In genomic region chr2:216014986-216015385, GRCh38 we compare ENCODE assay signal across 18 cellular contexts. TPM values are rescaled to one million over a fixed set of nuclear protein-coding genes. Genes with fewer than 3 reads are reported as not detected.
DNase-seq lines count a peak whose midpoint lies in the region; ATAC-seq, FAIRE-seq and TF ChIP-seq lines count a peak whose summit lies in the region.
"Had no signal": no experiment of that assay in that cellular context is flagged by ENCODE, and none has a peak within 500 bp of the region (broad histone marks: within the 10 kb centered on the region; RNA-seq: fewer than 3 reads in every experiment).

No MANE protein-coding gene starts in this region.

- H3K36me3 ChIP-seq in stomach, result no peaks in the 10 kb centered on the region
- H3K36me3 ChIP-seq: BE2C, lower lobe of right lung, prostate gland, transverse colon had no signal

- H3K27ac Mint-ChIP-seq in T-helper 2 cell treated with Interferon-gamma antibody and Interleukin-4, amounts not matched to agents 5 μg/mL and 100 μg/mL, for 36 hours, result peak overlapping the region; percentile 84
- H3K27ac Mint-ChIP-seq in activated T-helper 2 cell treated with anti-CD3 and anti-CD28 coated beads, Interferon-gamma antibody, Interleukin-2, Interleukin-4, amounts not matched to agents 10 μg/mL and 5 μg/mL and 100 μg/mL, durations not matched to agents 14 hours and 24 hours and 36 hours, result peak overlapping the region; percentile 64
- peak overlapping the region; percentile 75 to 86 for H3K27ac Mint-ChIP-seq in natural killer cell treated with Interleukin-12 subunit alpha and Interleukin-12 subunit beta and Interleukin-15 and Interleukin-18, amount 100 ng/mL, for 72 hours

- TF ChIP-seq EP300 in stomach (IDR thresholded peaks at IDR 0.05), result no peak

- no peaks in the 10 kb centered on the region for H3K9me3 ChIP-seq in stomach
- H3K9me3 ChIP-seq: BE2C, lower lobe of right lung, prostate gland, SK-N-SH, transverse colon had no signal

- no peaks in the 10 kb centered on the region for H3K27me3 ChIP-seq in stomach
- H3K27me3 ChIP-seq: BE2C, transverse colon had no signal

- no peak overlapping the region for H3K4me3 ChIP-seq in stomach
- H3K4me3 ChIP-seq: lower lobe of right lung, prostate gland, transverse colon had no signal

- peaks cover 0 to 23% (median 11%) of the 10 kb centered on the region in 4 donors for H3K4me1 ChIP-seq in stomach
- H3K4me1 ChIP-seq: prostate gland had no signal

- H3K4me1 Mint-ChIP-seq in T-helper 2 cell treated with Interferon-gamma antibody and Interleukin-4, amounts not matched to agents 5 μg/mL and 100 μg/mL, for 36 hours (ENCODE audit: low read depth), result peaks cover 51% of the 10 kb centered on the region
- peaks cover 50% of the 10 kb centered on the region for H3K4me1 Mint-ChIP-seq in activated T-helper 2 cell treated with anti-CD3 and anti-CD28 coated beads, Interferon-gamma antibody, Interleukin-2, Interleukin-4, amounts not matched to agents 10 μg/mL and 5 μg/mL and 100 μg/mL, durations not matched to agents 14 hours and 24 hours and 36 hours (ENCODE audit: low read depth)
- peaks cover 30 to 56% of the 10 kb centered on the region in 2 donors for H3K4me1 Mint-ChIP-seq in natural killer cell treated with Interleukin-12 subunit alpha and Interleukin-12 subunit beta and Interleukin-15 and Interleukin-18, amount 100 ng/mL, for 72 hours (ENCODE audit: low read depth in 2 of 2)

- ATAC-seq in natural killer cell treated with Interleukin-12 subunit alpha and Interleukin-12 subunit beta and Interleukin-15 and Interleukin-18, amount 100 ng/mL, for 72 hours, result no peak
- ATAC-seq in HG03442 (IDR thresholded peaks at IDR 0.05; ENCODE audit: unreplicated experiment), result no peak
- ATAC-seq: lower lobe of right lung had no signal

- DNase-seq in T-helper 2 cell treated with Interferon-gamma antibody and Interleukin-4, amounts not matched to agents 5 μg/mL and 100 μg/mL, for 36 hours (ENCODE audit: low spot score), result no peak
- DNase-seq in T-helper 2 cell (no peak), HTR-8/SVneo (ENCODE audit: insufficient read length, low spot score) (no peak), posterior vena cava (ENCODE audit: low spot score) (no peak), stomach (no peak)
- no peak for DNase-seq in activated T-helper 2 cell treated with anti-CD3 and anti-CD28 coated beads, Interferon-gamma antibody, Interleukin-2, Interleukin-4, amounts not matched to agents 10 μg/mL and 5 μg/mL and 100 μg/mL, durations not matched to agents 14 hours and 24 hours and 36 hours (ENCODE audit: low spot score)
- DNase-seq in natural killer cell treated with Interleukin-12 subunit alpha and Interleukin-12 subunit beta and Interleukin-15 and Interleukin-18, amount 100 ng/mL, for 72 hours (ENCODE audit: low spot score), result no peak
- DNase-seq: 8988T; activated effector memory CD4-positive, alpha-beta T cell treated with anti-CD3 and anti-CD28 coated beads, Interleukin-2, amount 50 U/mL, for 16 hours; BE2C; DMS153; islet precursor cell; lower lobe of right lung; SK-N-SH; transverse colon had no signal

- intact Hi-C loops in activated T-helper 2 cell treated with anti-CD3 and anti-CD28 coated beads, Interferon-gamma antibody, Interleukin-2, Interleukin-4, amounts not matched to agents 10 μg/mL and 5 μg/mL and 100 μg/mL, durations not matched to agents 14 hours and 24 hours and 36 hours (cut with micrococcal nuclease), result loop anchor here (10.0 kb wide), 1 partner anchor 270 kb away; no protein-coding TSS in a partner anchor
- intact Hi-C loops in posterior vena cava (cut with DNase I) (no loop called here), stomach (cut with DNase I; ENCODE audit: low total_unique reads) (no loop called here)

- peak overlapping the region; percentile 62 for H3K4me3 Mint-ChIP-seq in T-helper 2 cell treated with Interferon-gamma antibody and Interleukin-4, amounts not matched to agents 5 μg/mL and 100 μg/mL, for 36 hours
- H3K4me3 Mint-ChIP-seq in activated T-helper 2 cell treated with anti-CD3 and anti-CD28 coated beads, Interferon-gamma antibody, Interleukin-2, Interleukin-4, amounts not matched to agents 10 μg/mL and 5 μg/mL and 100 μg/mL, durations not matched to agents 14 hours and 24 hours and 36 hours (ENCODE audit: low read depth), result no peak overlapping the region
- H3K4me3 Mint-ChIP-seq in natural killer cell treated with Interleukin-12 subunit alpha and Interleukin-12 subunit beta and Interleukin-15 and Interleukin-18, amount 100 ng/mL, for 72 hours, result peak overlapping the region; percentile 58

- no peak for TF ChIP-seq CTCF in stomach (IDR thresholded peaks at IDR 0.05)

- H3K36me3 Mint-ChIP-seq in T-helper 2 cell treated with Interferon-gamma antibody and Interleukin-4, amounts not matched to agents 5 μg/mL and 100 μg/mL, for 36 hours (ENCODE audit: low read depth), result peaks cover 10% of the 10 kb centered on the region
- H3K36me3 Mint-ChIP-seq in activated T-helper 2 cell treated with anti-CD3 and anti-CD28 coated beads, Interferon-gamma antibody, Interleukin-2, Interleukin-4, amounts not matched to agents 10 μg/mL and 5 μg/mL and 100 μg/mL, durations not matched to agents 14 hours and 24 hours and 36 hours (ENCODE audit: low read depth), result no peaks in the 10 kb centered on the region
- no peaks in the 10 kb centered on the region for H3K36me3 Mint-ChIP-seq in natural killer cell treated with Interleukin-12 subunit alpha and Interleukin-12 subunit beta and Interleukin-15 and Interleukin-18, amount 100 ng/mL, for 72 hours

- H3K27ac ChIP-seq in stomach, result no peak overlapping the region
- H3K27ac ChIP-seq: lower lobe of right lung, prostate gland, transverse colon had no signal

- 89 to 96% (median 94%) methylated on average over 23 of the region's 23 CpGs for WGBS in stomach, 5 donors

- H3K9me3 Mint-ChIP-seq in T-helper 2 cell treated with Interferon-gamma antibody and Interleukin-4, amounts not matched to agents 5 μg/mL and 100 μg/mL, for 36 hours, result peaks cover 4% of the 10 kb centered on the region
- no peaks in the 10 kb centered on the region for H3K9me3 Mint-ChIP-seq in activated T-helper 2 cell treated with anti-CD3 and anti-CD28 coated beads, Interferon-gamma antibody, Interleukin-2, Interleukin-4, amounts not matched to agents 10 μg/mL and 5 μg/mL and 100 μg/mL, durations not matched to agents 14 hours and 24 hours and 36 hours
- no peaks in the 10 kb centered on the region for H3K9me3 Mint-ChIP-seq in natural killer cell treated with Interleukin-12 subunit alpha and Interleukin-12 subunit beta and Interleukin-15 and Interleukin-18, amount 100 ng/mL, for 72 hours

- H3K27me3 Mint-ChIP-seq in T-helper 2 cell treated with Interferon-gamma antibody and Interleukin-4, amounts not matched to agents 5 μg/mL and 100 μg/mL, for 36 hours (ENCODE audit: low read depth), result no peaks in the 10 kb centered on the region
- no peaks in the 10 kb centered on the region for H3K27me3 Mint-ChIP-seq in activated T-helper 2 cell treated with anti-CD3 and anti-CD28 coated beads, Interferon-gamma antibody, Interleukin-2, Interleukin-4, amounts not matched to agents 10 μg/mL and 5 μg/mL and 100 μg/mL, durations not matched to agents 14 hours and 24 hours and 36 hours (ENCODE audit: low read depth)
- no peaks in the 10 kb centered on the region for H3K27me3 Mint-ChIP-seq in natural killer cell treated with Interleukin-12 subunit alpha and Interleukin-12 subunit beta and Interleukin-15 and Interleukin-18, amount 100 ng/mL, for 72 hours

- FAIRE-seq in HTR-8/SVneo (lab: Jason Lieb, UNC), result peak; percentile 46
- FAIRE-seq: astrocyte had no signal

- no peak for TF ChIP-seq POLR2A in stomach (IDR thresholded peaks at IDR 0.05)

RNA-seq across cellular contexts. Expression of gene MREG, which starts 1.6 kb away (rescaled TPM):
- 15.3 and 15.7 TPM in 2 replicates for total RNA-seq in activated T-helper 2 cell treated with anti-CD3 and anti-CD28 coated beads, Interferon-gamma antibody, Interleukin-2, Interleukin-4, amounts not matched to agents 10 μg/mL and 5 μg/mL and 100 μg/mL, durations not matched to agents 14 hours and 24 hours and 36 hours
- 10 to 100 TPM in 1 of 2 donors, 1 to 10 TPM in 1; 9.2 to 14.6 TPM for total RNA-seq in natural killer cell treated with Interleukin-12 subunit alpha and Interleukin-12 subunit beta and Interleukin-15 and Interleukin-18, amount 100 ng/mL, for 72 hours
- total RNA-seq in posterior vena cava, result under 1 TPM; 0.67 to 0.74 TPM
- total RNA-seq in stomach, result 10 to 100 TPM in 1 of 5 donors, 1 to 10 TPM in 4; 2.2 to 21.7 (median 5.5) TPM
- 1 to 10 TPM; 2.6 to 7.3 (median 2.6) TPM for polyA plus RNA-seq in stomach
